ENCODE assay signal across 8 cellular contexts in the genomic region with DNA sequence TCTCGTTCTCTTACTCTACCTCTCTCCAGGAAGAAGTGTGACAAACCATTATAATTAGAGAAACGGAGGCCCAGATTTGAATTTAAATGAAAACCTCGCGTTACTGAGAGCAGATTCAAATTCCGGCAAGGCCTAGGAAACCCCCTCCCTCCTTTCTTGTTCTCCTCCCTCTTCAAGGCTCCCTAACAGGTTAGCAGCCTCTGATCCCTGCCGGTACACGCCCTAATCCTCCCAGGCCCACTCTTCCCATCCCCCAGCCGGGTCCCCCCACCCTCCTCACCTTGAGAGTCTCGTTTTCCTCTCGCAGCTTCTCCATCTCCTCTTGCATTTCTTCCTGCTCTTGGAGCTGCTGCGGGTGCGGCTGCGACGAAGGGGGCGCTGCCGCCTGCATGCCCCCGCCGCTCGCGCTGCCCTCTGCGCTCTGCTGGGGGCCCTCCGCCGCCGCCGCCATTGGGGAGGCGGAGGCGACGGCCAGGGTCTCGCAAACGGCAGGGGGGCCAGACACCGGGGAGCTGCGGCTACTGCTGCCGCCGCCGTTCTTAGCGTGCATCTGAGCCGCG. TPM values are rescaled to one million over a fixed set of nuclear protein-coding genes. Genes with fewer than 3 reads are reported as not detected.
DNase-seq lines count a peak whose midpoint lies in the region; ATAC-seq and TF ChIP-seq lines count a peak whose summit lies in the region.

No MANE protein-coding gene starts in this region.

- H3K36me3 ChIP-seq in BLaER1 (no peaks in the 10 kb centered on the region), HUES48 (ENCODE audit: control insufficient read depth, insufficient read depth, low read length) (peaks cover 34% of the 10 kb centered on the region)

- no peaks in the 10 kb centered on the region for H3K9me3 Mint-ChIP-seq in activated CD4-positive, alpha-beta memory T cell treated with anti-CD3 and anti-CD28 coated beads, Interleukin-2, amount 10 ng/mL, durations not matched to agents 7 days and 5 days
- no peaks in the 10 kb centered on the region for H3K9me3 Mint-ChIP-seq in neural crest cell

- peaks cover 17% of the 10 kb centered on the region; the same call in 1 of the 2 replicates for H4K20me1 ChIP-seq in BLaER1

- H3K9ac ChIP-seq in BLaER1 (0 out of 2 replicates have a peak overlapping the region, but pooled peaks have one; percentile 45), HUES48 (ENCODE audit: low read depth, low read length) (peak overlapping the region; percentile 31; the same call in 1 of the 2 replicates)

- peak overlapping the region; percentile 79 for H3K27ac Mint-ChIP-seq in activated CD4-positive, alpha-beta memory T cell treated with anti-CD3 and anti-CD28 coated beads, Interleukin-2, amount 10 ng/mL, durations not matched to agents 7 days and 5 days
- no peak overlapping the region for H3K27ac Mint-ChIP-seq in neural crest cell (ENCODE audit: unreplicated experiment)

- peaks cover 25% of the 10 kb centered on the region for H3K36me3 Mint-ChIP-seq in activated CD4-positive, alpha-beta memory T cell treated with anti-CD3 and anti-CD28 coated beads, Interleukin-2, amount 10 ng/mL, durations not matched to agents 7 days and 5 days (ENCODE audit: low read depth)
- H3K36me3 Mint-ChIP-seq in neural crest cell (ENCODE audit: low read depth), result peaks cover 19% of the 10 kb centered on the region

- POLR2A ChIA-PET in activated CD4-positive, alpha-beta memory T cell treated with anti-CD3 and anti-CD28 coated beads, Interleukin-2, amount 10 ng/mL, durations not matched to agents 7 days and 5 days (lab: Charles Lee), result interaction anchor here (0.6 to 6.1 kb wide), 14 partner anchors 13 to 1725 kb away, joined by 3 to 69 read pairs (median 8); a partner anchor contains a TSS

- TF ChIP-seq CTCF in fibroblast of pulmonary artery (IDR thresholded peaks at IDR 0.05; ENCODE audit: low read length, missing control alignments) (no peak), neural crest cell (conservative IDR thresholded peaks at IDR 0.05) (peak; percentile 35)

- H3K27me3 Mint-ChIP-seq in activated CD4-positive, alpha-beta memory T cell treated with anti-CD3 and anti-CD28 coated beads, Interleukin-2, amount 10 ng/mL, durations not matched to agents 7 days and 5 days, result peaks cover 2% of the 10 kb centered on the region
- H3K27me3 Mint-ChIP-seq in neural crest cell (ENCODE audit: low read depth), result peaks cover 6% of the 10 kb centered on the region

- H3K4me1 Mint-ChIP-seq in activated CD4-positive, alpha-beta memory T cell treated with anti-CD3 and anti-CD28 coated beads, Interleukin-2, amount 10 ng/mL, durations not matched to agents 7 days and 5 days, result peaks cover 50% of the 10 kb centered on the region
- H3K4me1 Mint-ChIP-seq in neural crest cell, result peaks cover 60% of the 10 kb centered on the region

- peak overlapping the region; percentile 95 for H3K4me2 ChIP-seq in BLaER1

- H3K27me3 ChIP-seq in BLaER1 (peaks cover 16% of the 10 kb centered on the region), HUES48 (ENCODE audit: control insufficient read depth, insufficient read depth, low read length) (peaks cover 39% of the 10 kb centered on the region)

- CTCF ChIA-PET in activated CD4-positive, alpha-beta memory T cell treated with anti-CD3 and anti-CD28 coated beads, Interleukin-2, amount 10 ng/mL, durations not matched to agents 7 days and 5 days (lab: Charles Lee), result interaction anchor here (0.6 to 8.8 kb wide), 31 partner anchors 13 to 545 kb away, joined by 3 to 128 read pairs (median 7); a partner anchor contains a TSS

- DNase-seq in activated CD4-positive, alpha-beta memory T cell treated with anti-CD3 and anti-CD28 coated beads, Interleukin-2, amount 10 ng/mL, durations not matched to agents 7 days and 5 days, result no peak
- DNase-seq in fibroblast of pulmonary artery (ENCODE audit: low read depth) (peak; percentile 33), neural crest cell (ENCODE audit: low read depth, low spot score) (peak; percentile 2), GM19240 (ENCODE audit: insufficient read length, low spot score) (no peak), NAMALWA (ENCODE audit: low spot score) (no peak)

- peak overlapping the region; percentile 85 for H3K4me3 Mint-ChIP-seq in activated CD4-positive, alpha-beta memory T cell treated with anti-CD3 and anti-CD28 coated beads, Interleukin-2, amount 10 ng/mL, durations not matched to agents 7 days and 5 days
- peak overlapping the region; percentile 87 for H3K4me3 Mint-ChIP-seq in neural crest cell

- peak; percentile 15 for ATAC-seq in GM18870 (IDR thresholded peaks at IDR 0.05; ENCODE audit: unreplicated experiment)

- H3K4me1 ChIP-seq in BLaER1 (peaks cover 9% of the 10 kb centered on the region), HUES48 (ENCODE audit: control insufficient read depth, insufficient read depth, low read length) (peaks cover 15% of the 10 kb centered on the region)

- H3K9me3 ChIP-seq in BLaER1 (no peaks in the 10 kb centered on the region), HUES48 (ENCODE audit: control insufficient read depth, insufficient read depth, low read length) (no peaks in the 10 kb centered on the region)

- H3K4me3 ChIP-seq in BLaER1 (peak overlapping the region; percentile 72), HUES48 (ENCODE audit: low read depth, low read length) (peak overlapping the region; percentile 81), fibroblast of pulmonary artery (replicated peaks; ENCODE audit: low read depth, low read length) (peak overlapping the region; percentile 69)

- H3K27ac ChIP-seq in BLaER1 (no peak overlapping the region), HUES48 (ENCODE audit: low read depth, low read length) (peak overlapping the region; percentile 74)

RNA-seq across cellular contexts. Expression of a gene that starts 56.1 kb away (rescaled TPM):
- 10 to 100 TPM; 11.6 to 12.2 TPM for total RNA-seq in activated CD4-positive, alpha-beta memory T cell treated with anti-CD3 and anti-CD28 coated beads, Interleukin-2, amount 10 ng/mL, durations not matched to agents 7 days and 5 days
- total RNA-seq in neural crest cell, result 39.1 and 40.7 TPM in 2 replicates

Comparison
In these comparisons a context has a peak if more than half of its experiments do, and no peak if none do; other contexts are left out.
1. DNase-seq: peak in fibroblast of pulmonary artery (single experiment) and neural crest cell (single experiment); none in activated CD4-positive, alpha-beta memory T cell treated with anti-CD3 and anti-CD28 coated beads, Interleukin-2, amount 10 ng/mL, durations not matched to agents 7 days and 5 days (single experiment), GM19240 (single experiment) and NAMALWA (single experiment).
2. Peak in every context shown above with its lines, with median percentiles within 50 percentile points of each other: H3K4me3 ChIP-seq.